In genomic region chr6:72861935-72862432, GRCh38 we compare ENCODE assay signal across 8 cellular contexts.
DNase-seq lines count a peak whose midpoint lies in the region; ATAC-seq, FAIRE-seq and TF ChIP-seq lines count a peak whose summit lies in the region.

No MANE protein-coding gene starts in this region.

- H3K27ac ChIP-seq in keratinocyte (ENCODE audit: control insufficient read depth, insufficient read depth, low read length) (peak overlapping the region; percentile 71), PC-9 (no peak overlapping the region)

- BruUV-seq in PC-9 (replicated peaks; lab: Mats Ljungman, UMichigan): no TSS peak

- H3K9me2 ChIP-seq in PC-9 (ENCODE audit: insufficient read depth): no peaks in the 10 kb centered on the region

- no peak overlapping the region for H3K4me3 ChIP-seq in keratinocyte (ENCODE audit: control insufficient read depth in 2 of 3, extremely low read depth in 1 of 3, insufficient read depth in 2 of 3, low read depth in 1 of 3, low read length in 3 of 3)
- H3K4me3 ChIP-seq in PC-9: no peak overlapping the region

- H3F3A ChIP-seq in PC-9 (ENCODE audit: insufficient read depth, low read depth): no peaks in the 10 kb centered on the region

- POLR2A ChIA-PET in PC-9 (lab: Charles Lee; ENCODE audit: unreplicated experiment): interaction anchor here (0.7 kb wide), 1 partner anchor 75 kb away, joined by 4 read pairs; no protein-coding TSS in a partner anchor

- no peaks in the 10 kb centered on the region for H3K79me2 ChIP-seq in keratinocyte (ENCODE audit: control insufficient read depth, insufficient read depth, low read length)
- no peaks in the 10 kb centered on the region for H3K79me2 ChIP-seq in PC-9 (ENCODE audit: low read depth)

- ATAC-seq in GM21723 (IDR thresholded peaks at IDR 0.05; ENCODE audit: unreplicated experiment) (peak; percentile 77), GM19455 (IDR thresholded peaks at IDR 0.05; ENCODE audit: unreplicated experiment) (no peak)

- H3K9me1 ChIP-seq in keratinocyte (ENCODE audit: control insufficient read depth, extremely low read depth, insufficient read depth, low read length): no peaks in the 10 kb centered on the region

- H4K20me1 ChIP-seq in keratinocyte (ENCODE audit: control insufficient read depth, extremely low read depth, insufficient read depth, low read length) (no peaks in the 10 kb centered on the region), PC-9 (ENCODE audit: insufficient read depth) (no peaks in the 10 kb centered on the region; the same call in 1 of the 2 replicates)

- CTCF ChIA-PET in PC-9 (lab: Charles Lee): no interaction called here

- H2AFZ ChIP-seq in keratinocyte (ENCODE audit: control insufficient read depth, low read length) (peak overlapping the region; percentile 83), PC-9 (no peak overlapping the region)

- H3K36me3 ChIP-seq in keratinocyte (ENCODE audit: control insufficient read depth in 2 of 2, extremely low read depth in 1 of 2, insufficient read depth in 2 of 2, low read length in 2 of 2) (no peaks in the 10 kb centered on the region), PC-9 (ENCODE audit: low read depth) (no peaks in the 10 kb centered on the region)

- FAIRE-seq in keratinocyte (lab: Jason Lieb, UNC): peak; percentile 87

- DNase-seq in AG20443 (ENCODE audit: low spot score) (peak; percentile 29), SIG-M5 treated with dmso at 0.1 percent for 504 hours (lab: John Stamatoyannopoulos, UW; ENCODE audit: unreplicated experiment) (peak; percentile 55), keratinocyte (ENCODE audit: low read depth, low spot score) (no peak), NCI-H146 (lab: John Stamatoyannopoulos, UW) (no peak), iPS-NIHi7 (ENCODE audit: extremely low spot score) (no peak), PC-9 (no peak)

- dilution Hi-C loops in keratinocyte (cut with MboI; ENCODE audit: extremely low pct_ligation_motif_present, low sequenced_read_pairs): no loop called here

- no peaks in the 10 kb centered on the region for H3K9me3 ChIP-seq in keratinocyte (ENCODE audit: control insufficient read depth, low read depth, low read length)
- H3K9me3 ChIP-seq in PC-9 (ENCODE audit: insufficient read depth, low read depth): no peaks in the 10 kb centered on the region

- H3K27me3 ChIP-seq in keratinocyte (ENCODE audit: control insufficient read depth, extremely low read depth, insufficient read depth, low read length) (no peaks in the 10 kb centered on the region), PC-9 (ENCODE audit: insufficient read depth, low read depth) (no peaks in the 10 kb centered on the region)

- H3K4me1 ChIP-seq in keratinocyte (ENCODE audit: control insufficient read depth, extremely low read depth, insufficient read depth, low read length) (peaks cover 29% of the 10 kb centered on the region), PC-9 (replicated peaks; ENCODE audit: insufficient read depth) (no peaks in the 10 kb centered on the region)

- no peak overlapping the region for H3K9ac ChIP-seq in keratinocyte (ENCODE audit: control insufficient read depth, extremely low read depth, insufficient read depth, low read length)

- intact Hi-C loops in PC-9 (cut with micrococcal nuclease; ENCODE audit: unreplicated experiment): no loop called here

- TF ChIP-seq CTCF in keratinocyte (optimal IDR thresholded peaks at IDR 0.05 in 1 of 3, IDR thresholded peaks at IDR 0.05 in 1 of 3, conservative IDR thresholded peaks at IDR 0.05 in 1 of 3; ENCODE audit: extremely low read depth in 1 of 3, insufficient read depth in 2 of 3, low read length in 3 of 3): no peak
- TF ChIP-seq CTCF in PC-9 (conservative IDR thresholded peaks at IDR 0.05): no peak

- H3K4me2 ChIP-seq in keratinocyte (ENCODE audit: control insufficient read depth, extremely low read depth, insufficient read depth, low read depth, low read length) (peak overlapping the region; percentile 33), PC-9 (no peak overlapping the region)

Comparison
In these comparisons a context has a peak if more than half of its experiments do, and no peak if none do; other contexts are left out.
1. DNase-seq: peak in AG20443 (single experiment) and SIG-M5 treated with dmso at 0.1 percent for 504 hours (single experiment); none in keratinocyte (single experiment), NCI-H146 (single experiment), iPS-NIHi7 (single experiment) and PC-9 (0 of 2).